In genomic region chr12:56257491-56258067, GRCh38 we compare ENCODE assay signal across 8 cellular contexts. TPM values are rescaled to one million over a fixed set of nuclear protein-coding genes. Genes with fewer than 3 reads are reported as not detected.
DNase-seq lines count a peak whose midpoint lies in the region; ATAC-seq and TF ChIP-seq lines count a peak whose summit lies in the region.

No MANE protein-coding gene starts in this region.

- CTCF ChIA-PET in WTC11 (lab: Charles Lee): interaction anchor here (0.6 to 4.9 kb wide), 32 partner anchors 10 to 379 kb away, joined by 3 to 66 read pairs (median 6); partner anchors contain the start of genes COQ10A, ESYT1, GLS2 and IL23A

- H3K79me2 ChIP-seq in trophoblast cell (ENCODE audit: control insufficient read depth, insufficient read depth, low read length, poor library complexity): peaks cover 11% of the 10 kb centered on the region

- no peak overlapping the region for H2BK12ac ChIP-seq in trophoblast cell (ENCODE audit: low read length)

- H2AFZ ChIP-seq in trophoblast cell (ENCODE audit: insufficient read depth, low read length, poor library complexity): peak overlapping the region; percentile 96

- ATAC-seq in WTC11: peak; percentile 79

- H3K27me3 ChIP-seq in HUES64 (ENCODE audit: insufficient read depth, low read length): no peaks in the 10 kb centered on the region
- no peaks in the 10 kb centered on the region for H3K27me3 ChIP-seq in trophoblast cell (ENCODE audit: insufficient read depth, low read length)

- WGBS in HUES64: under 1% methylated on average over 27 of the region's 27 CpGs
- WGBS in trophoblast cell (ENCODE audit: extremely low coverage, insufficient coverage, insufficient read length): no CpG with 5 or more reads among the region's 27 CpGs

- H3K23ac ChIP-seq in trophoblast cell (ENCODE audit: low read length): no peak overlapping the region

- H2BK120ac ChIP-seq in trophoblast cell (ENCODE audit: insufficient read depth, low read length, poor library complexity): peak overlapping the region; percentile 52

- peak overlapping the region; percentile 79 for H4K91ac ChIP-seq in trophoblast cell (ENCODE audit: low read depth, low read length)

- peaks cover 18% of the 10 kb centered on the region for H3K4me1 ChIP-seq in HUES64 (ENCODE audit: insufficient read depth, low read length)
- peaks cover 8 to 9% of the 10 kb centered on the region in 2 experiments for H3K4me1 ChIP-seq in trophoblast cell (ENCODE audit: control insufficient read depth in 1 of 2, insufficient read depth in 2 of 2, low read length in 2 of 2)

- peak overlapping the region; percentile 79 for H4K12ac ChIP-seq in trophoblast cell (ENCODE audit: low read depth, low read length)

- 0 out of 2 replicates have a peak, but pooled peaks cover 4% of the 10 kb centered on the region for H3K27me3 Mint-ChIP-seq in WTC11 (ENCODE audit: low read depth)
- H3K27me3 Mint-ChIP-seq in glutamatergic neuron (ENCODE audit: unreplicated experiment): peaks cover 2% of the 10 kb centered on the region

- peak overlapping the region; percentile 68 for H3K4ac ChIP-seq in trophoblast cell (ENCODE audit: low read depth, low read length)

- H3K27ac ChIP-seq in HUES64 (ENCODE audit: low read depth, low read length): peak overlapping the region; percentile 28; the same call in 1 of the 2 replicates
- peak overlapping the region; percentile 48 for H3K27ac ChIP-seq in trophoblast cell (ENCODE audit: low read depth, low read length)

- H3K4me1 Mint-ChIP-seq in WTC11: peaks cover 18% of the 10 kb centered on the region
- peaks cover 5% of the 10 kb centered on the region for H3K4me1 Mint-ChIP-seq in glutamatergic neuron (ENCODE audit: low read depth, unreplicated experiment)

- peak overlapping the region; percentile 71 for H2AK5ac ChIP-seq in trophoblast cell (ENCODE audit: low read length)

- peaks cover 12% of the 10 kb centered on the region for H3K79me1 ChIP-seq in trophoblast cell (ENCODE audit: low read length)

- TF ChIP-seq CTCF in WTC11 (IDR thresholded peaks at IDR 0.05): no peak
- TF ChIP-seq CTCF in glutamatergic neuron (IDR thresholded peaks at IDR 0.05; ENCODE audit: partially characterized antibody, unreplicated experiment): no peak

- peaks cover 35% of the 10 kb centered on the region for H3K36me3 Mint-ChIP-seq in WTC11
- H3K36me3 Mint-ChIP-seq in glutamatergic neuron (ENCODE audit: unreplicated experiment): no peaks in the 10 kb centered on the region

- H3K14ac ChIP-seq in trophoblast cell (ENCODE audit: low read length): peak overlapping the region; percentile 97

- H3K9me3 Mint-ChIP-seq in WTC11 (no peaks in the 10 kb centered on the region), glutamatergic neuron (ENCODE audit: unreplicated experiment) (peaks cover 2% of the 10 kb centered on the region)

- H3K18ac ChIP-seq in trophoblast cell (ENCODE audit: low read length): peak overlapping the region; percentile 97

- peak overlapping the region; percentile 87 for H3K9ac ChIP-seq in HUES64 (ENCODE audit: low read depth, low read length)
- H3K9ac ChIP-seq in trophoblast cell (ENCODE audit: low read length): peak overlapping the region; percentile 86

- H3K9me3 ChIP-seq in HUES64 (ENCODE audit: insufficient read depth, low read depth, low read length) (no peaks in the 10 kb centered on the region), trophoblast cell (ENCODE audit: insufficient read depth, low read depth, low read length) (no peaks in the 10 kb centered on the region)

- peak overlapping the region; percentile 95 for H3K4me3 Mint-ChIP-seq in WTC11
- peak overlapping the region; percentile 92 for H3K4me3 Mint-ChIP-seq in glutamatergic neuron (ENCODE audit: unreplicated experiment)

- POLR2A ChIA-PET in WTC11 (lab: Charles Lee): interaction anchor here (0.6 to 2.9 kb wide), 7 partner anchors 10 to 154 kb away, joined by 3 to 16 read pairs (median 3); partner anchors contain the start of genes COQ10A, PAN2, RNF41 and SMARCC2

- H3K4me3 ChIP-seq in HUES64 (ENCODE audit: low read length) (peak overlapping the region; percentile 98), trophoblast cell (ENCODE audit: low read depth, low read length) (peak overlapping the region; percentile 96)

- peak overlapping the region; percentile 92 for H3K27ac Mint-ChIP-seq in WTC11
- peak overlapping the region; percentile 79 for H3K27ac Mint-ChIP-seq in glutamatergic neuron (ENCODE audit: unreplicated experiment)

- H3K4me2 ChIP-seq in trophoblast cell (ENCODE audit: low read length): peak overlapping the region; percentile 91

- H3K36me3 ChIP-seq in HUES64 (ENCODE audit: insufficient read depth, low read length): peaks cover 42% of the 10 kb centered on the region
- peaks cover 34 to 39% of the 10 kb centered on the region in 2 experiments for H3K36me3 ChIP-seq in trophoblast cell (ENCODE audit: control insufficient read depth in 1 of 2, insufficient read depth in 2 of 2, low read length in 2 of 2)

- DNase-seq in stimulated activated CD4-positive, alpha-beta T cell treated with anti-CD3 and anti-CD28 coated beads, Interleukin-15, amount 100 ng/mL, for 24 hours: peak; percentile 38
- no peak for DNase-seq in stimulated activated CD4-positive, alpha-beta T cell treated with anti-CD3 and anti-CD28 coated beads, Interleukin-4, amount 100 ng/mL, for 24 hours
- DNase-seq in WTC11 (ENCODE audit: low spot score) (peak; percentile 77), glutamatergic neuron (peak; percentile 65), trophoblast cell (peak in 1 of 2 donors; percentile 26), mesenteric fat pad (ENCODE audit: low spot score) (no peak), germinal center (ENCODE audit: low spot score) (no peak)

- H4K8ac ChIP-seq in trophoblast cell (ENCODE audit: low read depth, low read length): peak overlapping the region; percentile 90

- H2BK5ac ChIP-seq in trophoblast cell (ENCODE audit: low read depth, low read length, poor library complexity): peak overlapping the region; percentile 78

TF ChIP-seq in WTC11, 78 proteins besides CTCF, POLR2A, EP300 and RAD21:
- TF ChIP-seq FOXP4 (CRISPR knock-in tag; IDR thresholded peaks at IDR 0.05) (no peak), ZNF263 (CRISPR knock-in tag; IDR thresholded peaks at IDR 0.05; ENCODE audit: low read depth) (no peak), NR3C1 (CRISPR knock-in tag; conservative IDR thresholded peaks at IDR 0.05; ENCODE audit: low read depth) (0 out of 2 replicates have a peak, but pooled peaks have one; percentile 0), ESRRA (CRISPR knock-in tag; IDR thresholded peaks at IDR 0.05; ENCODE audit: borderline replicate concordance) (no peak), ZNF219 (CRISPR knock-in tag; IDR thresholded peaks at IDR 0.05; ENCODE audit: borderline replicate concordance) (no peak), NFATC4 (CRISPR knock-in tag; IDR thresholded peaks at IDR 0.05) (no peak)

RNA-seq across cellular contexts. Expression of gene ANKRD52, which starts 0.6 kb away (rescaled TPM):
- polyA plus RNA-seq in HUES64 (2013, experiment 1 of 2): 12.9 TPM
- polyA plus RNA-seq in HUES64 (2013, experiment 2 of 2): 14.3 TPM
- total RNA-seq in WTC11 (2021) (33.0 to 41.2 TPM (median 38.6 TPM) in 3 replicates), glutamatergic neuron (ENCODE audit: unreplicated experiment) (49.1 TPM), mesenteric fat pad (46.8 TPM)
- polyA plus RNA-seq in trophoblast cell (2013): 31.0 and 31.4 TPM in 2 replicates

RNA-seq across cellular contexts. Expression of gene COQ10A, which starts 9.2 kb away (rescaled TPM):
- polyA plus RNA-seq in HUES64 (2013, experiment 1 of 2): 11.8 TPM
- polyA plus RNA-seq in HUES64 (2013, experiment 2 of 2): 14.3 TPM
- total RNA-seq in WTC11 (2021): 22.7 to 26.2 TPM (median 24.4 TPM) in 3 replicates
- total RNA-seq in glutamatergic neuron (ENCODE audit: unreplicated experiment): 18.9 TPM
- polyA plus RNA-seq in trophoblast cell (2013): 4.7 TPM in 2 replicates
- total RNA-seq in mesenteric fat pad: 7.7 TPM

RNA-seq across cellular contexts. Expression of gene SLC39A5, which starts 27.7 kb away (rescaled TPM):
- polyA plus RNA-seq in HUES64 (2013, experiment 1 of 2): 0.20 TPM
- 0.51 TPM for polyA plus RNA-seq in HUES64 (2013, experiment 2 of 2)
- total RNA-seq in WTC11 (2021): 0.26 to 0.62 TPM (median 0.46 TPM) in 3 replicates
- total RNA-seq in glutamatergic neuron (ENCODE audit: unreplicated experiment): 0.61 TPM
- polyA plus RNA-seq in trophoblast cell (2013): 0.08 TPM in 1 of 2 replicates, not detected in the other
- 0.16 TPM for total RNA-seq in mesenteric fat pad

RNA-seq across cellular contexts. Expression of gene NABP2, which starts 33.4 kb away (rescaled TPM):
- 41.1 TPM for polyA plus RNA-seq in HUES64 (2013, experiment 1 of 2)
- polyA plus RNA-seq in HUES64 (2013, experiment 2 of 2): 40.8 TPM
- total RNA-seq in WTC11 (2021) (42.7 to 47.9 TPM (median 47.5 TPM) in 3 replicates), glutamatergic neuron (ENCODE audit: unreplicated experiment) (42.6 TPM), mesenteric fat pad (18.2 TPM)
- 11.4 and 11.9 TPM in 2 replicates for polyA plus RNA-seq in trophoblast cell (2013)

RNA-seq across cellular contexts. Expression of gene RNF41, which starts 35.9 kb away (rescaled TPM):
- polyA plus RNA-seq in HUES64 (2013, experiment 1 of 2): 38.5 TPM
- 37.1 TPM for polyA plus RNA-seq in HUES64 (2013, experiment 2 of 2)
- total RNA-seq in WTC11 (2021): 45.5 to 57.4 TPM (median 48.7 TPM) in 3 replicates
- total RNA-seq in glutamatergic neuron (ENCODE audit: unreplicated experiment): 72.6 TPM
- polyA plus RNA-seq in trophoblast cell (2013): 31.8 and 33.9 TPM in 2 replicates
- 93.8 TPM for total RNA-seq in mesenteric fat pad

Comparison
In these comparisons a context has a peak if more than half of its experiments do, and no peak if none do; other contexts are left out.
1. DNase-seq: peak in stimulated activated CD4-positive, alpha-beta T cell treated with anti-CD3 and anti-CD28 coated beads, Interleukin-15, amount 100 ng/mL, for 24 hours (single experiment), WTC11 (single experiment) and glutamatergic neuron (single experiment); none in stimulated activated CD4-positive, alpha-beta T cell treated with anti-CD3 and anti-CD28 coated beads, Interleukin-4, amount 100 ng/mL, for 24 hours (single experiment), mesenteric fat pad (single experiment) and germinal center (single experiment).